In genomic region chr19:56918682-56919307, GRCh38 we compare ENCODE assay signal across 23 cellular contexts.
DNase-seq lines count a peak whose midpoint lies in the region; ATAC-seq, FAIRE-seq and TF ChIP-seq lines count a peak whose summit lies in the region.
"Had no signal": no experiment of that assay in that cellular context is flagged by ENCODE, and none has a peak within 500 bp of the region (broad histone marks: within the 10 kb centered on the region; RNA-seq: fewer than 3 reads in every experiment).

No MANE protein-coding gene starts in this region.

- no peak overlapping the region for H3K27ac Mint-ChIP-seq in WTC11
- H3K27ac Mint-ChIP-seq in activated CD8-positive, alpha-beta T cell treated with anti-CD3 and anti-CD28 coated beads, Interleukin-2, amount 10 ng/mL, durations not matched to agents 7 days and 5 days: no peak overlapping the region
- H3K27ac Mint-ChIP-seq: B cell; CD4-positive, alpha-beta T cell; CD8-positive, alpha-beta T cell had no signal

- H4K20me1 ChIP-seq in HepG2 (ENCODE audit: insufficient read depth, low read length): no peaks in the 10 kb centered on the region
- H4K20me1 ChIP-seq: BLaER1 treated with 17β-estradiol and CSF1 and Interleukin-3, amounts not matched to agents 10 nM and 100 nM had no signal

- in situ Hi-C loops in HepG2 (cut with HindIII; ENCODE audit: extremely low pct_ligation_motif_present, low pct_unique_long_range_greater_than_20kb): no loop called here

- H3K9me3 Mint-ChIP-seq in WTC11: peaks cover 67% of the 10 kb centered on the region
- peaks cover 31% of the 10 kb centered on the region for H3K9me3 Mint-ChIP-seq in activated CD8-positive, alpha-beta T cell treated with anti-CD3 and anti-CD28 coated beads, Interleukin-2, amount 10 ng/mL, durations not matched to agents 7 days and 5 days (ENCODE audit: insufficient read depth)

- H3K27ac ChIP-seq in HepG2 (ENCODE audit: extremely low read length, insufficient read depth, low read length): peak overlapping the region; percentile 70
- no peak overlapping the region for H3K27ac ChIP-seq in right lobe of liver
- peak overlapping the region; percentile 7 to 74 for H3K27ac ChIP-seq in ovary
- H3K27ac ChIP-seq: 22Rv1; A549; BLaER1 treated with 17β-estradiol and CSF1 and Interleukin-3, amounts not matched to agents 10 nM and 100 nM; C4-2B had no signal

- intact Hi-C loops in HepG2 (cut with micrococcal nuclease; ENCODE audit: unreplicated experiment) (loop anchor here (1.0 to 10.0 kb wide), 3 partner anchors 9 to 78 kb away; partner anchors contain the start of genes PEG3 and ZIM2), right lobe of liver (cut with DNase I) (no loop called here), ovary (cut with DNase I) (loop anchor here in 1 of 4 donors (10.0 kb wide), 1 partner anchor 64 kb away; no protein-coding TSS in a partner anchor)

- peak; percentile 82 for ATAC-seq in HepG2
- ATAC-seq in right lobe of liver: no peak
- no peak for ATAC-seq in WTC11
- ATAC-seq in activated CD8-positive, alpha-beta T cell treated with anti-CD3 and anti-CD28 coated beads, Interleukin-2, amount 10 ng/mL, durations not matched to agents 7 days and 5 days: no peak
- ATAC-seq in GM21381 (IDR thresholded peaks at IDR 0.05; ENCODE audit: unreplicated experiment): no peak
- ATAC-seq: A549; CD8-positive, alpha-beta T cell had no signal

- H3K4me3 ChIP-seq in HepG2 (replicated peaks in 1 of 3; ENCODE audit: insufficient read depth in 1 of 3, low read depth in 2 of 3, low read length in 3 of 3): peak overlapping the region in 2 of 3 experiments; percentile 20 to 24; a peak in 3 of 6 replicates
- no peak overlapping the region for H3K4me3 ChIP-seq in right lobe of liver
- H3K4me3 ChIP-seq in ovary: no peak overlapping the region
- H3K4me3 ChIP-seq: A549; BLaER1 treated with 17β-estradiol and CSF1 and Interleukin-3, amounts not matched to agents 10 nM and 100 nM had no signal

- H3K4me3 Mint-ChIP-seq in WTC11: no peak overlapping the region
- no peak overlapping the region for H3K4me3 Mint-ChIP-seq in activated CD8-positive, alpha-beta T cell treated with anti-CD3 and anti-CD28 coated beads, Interleukin-2, amount 10 ng/mL, durations not matched to agents 7 days and 5 days
- H3K4me3 Mint-ChIP-seq: B cell; CD4-positive, alpha-beta T cell; CD8-positive, alpha-beta T cell had no signal

- CTCF ChIA-PET in HepG2 (lab: Yijun Ruan, JAX; ENCODE audit: low intra/inter-chr PET ratio, low total read pairs) (interaction anchor here (1.1 kb wide), 1 partner anchor 82 kb away, joined by 3 read pairs; no protein-coding TSS in a partner anchor), WTC11 (lab: Charles Lee) (no interaction called here)
- CTCF ChIA-PET in activated CD8-positive, alpha-beta T cell treated with anti-CD3 and anti-CD28 coated beads, Interleukin-2, amount 10 ng/mL, durations not matched to agents 7 days and 5 days (lab: Charles Lee): no interaction called here

- TF ChIP-seq EP300 in HepG2 (IDR thresholded peaks at IDR 0.05; ENCODE audit: low read depth in 2 of 2, low read length in 2 of 2): peak in 1 of 2 experiments; percentile 97; a peak in 2 of 4 replicates
- peak; percentile 84; the same call in 1 of the 2 replicates for TF ChIP-seq EP300 in HepG2 (CRISPR knock-in tag; IDR thresholded peaks at IDR 0.05; ENCODE audit: borderline replicate concordance)
- no peak for TF ChIP-seq EP300 in ovary (IDR thresholded peaks at IDR 0.05)

- no peak for TF ChIP-seq POLR2A in HepG2 (IDR thresholded peaks at IDR 0.05; ENCODE audit: insufficient read depth in 1 of 2, low read depth in 2 of 2, low read length in 2 of 2)
- TF ChIP-seq POLR2A in right lobe of liver (IDR thresholded peaks at IDR 0.05): no peak
- no peak for TF ChIP-seq POLR2A in ovary (IDR thresholded peaks at IDR 0.05)

- 12% methylated on average over 7 of the region's 7 CpGs for WGBS in HepG2 (ENCODE audit: low lambda C conversion rate)
- WGBS in right lobe of liver (ENCODE audit: insufficient coverage, low coverage, low lambda C conversion rate, missing lambda C conversion rate): 21% methylated on average over 6 of the region's 7 CpGs
- WGBS in ovary, 3 donors: 34 to 46% (median 36%) methylated on average over 7 of the region's 7 CpGs

- H3K4me1 Mint-ChIP-seq in WTC11: no peaks in the 10 kb centered on the region
- no peaks in the 10 kb centered on the region for H3K4me1 Mint-ChIP-seq in activated CD8-positive, alpha-beta T cell treated with anti-CD3 and anti-CD28 coated beads, Interleukin-2, amount 10 ng/mL, durations not matched to agents 7 days and 5 days (ENCODE audit: low read depth)
- H3K4me1 Mint-ChIP-seq: B cell had no signal

- H3K27me3 Mint-ChIP-seq in WTC11 (ENCODE audit: low read depth): peaks cover 4% of the 10 kb centered on the region; the same call in 1 of the 2 replicates
- H3K27me3 Mint-ChIP-seq in activated CD8-positive, alpha-beta T cell treated with anti-CD3 and anti-CD28 coated beads, Interleukin-2, amount 10 ng/mL, durations not matched to agents 7 days and 5 days (ENCODE audit: low read depth): no peaks in the 10 kb centered on the region
- H3K27me3 Mint-ChIP-seq: B cell; CD4-positive, alpha-beta T cell had no signal

- peak overlapping the region; percentile 46 for H3K4me2 ChIP-seq in HepG2 (ENCODE audit: low read depth, low read length)
- H3K4me2 ChIP-seq: A549; BLaER1 treated with 17β-estradiol and CSF1 and Interleukin-3, amounts not matched to agents 10 nM and 100 nM had no signal

- no peak overlapping the region for H2AFZ ChIP-seq in HepG2 (ENCODE audit: low read length)

- H3K9me3 ChIP-seq in HepG2 (ENCODE audit: low read length): peaks cover 9% of the 10 kb centered on the region; the same call in 1 of the 2 replicates
- H3K9me3 ChIP-seq in right lobe of liver: no peaks in the 10 kb centered on the region
- H3K9me3 ChIP-seq in ovary: peaks cover 0 to 2% of the 10 kb centered on the region in 2 donors

- TF ChIP-seq RAD21 in HepG2 (CRISPR knock-in tag; IDR thresholded peaks at IDR 0.05): no peak

- POLR2A ChIA-PET in HepG2 (lab: Yijun Ruan, JAX): interaction anchor here (0.9 to 3.4 kb wide), 7 partner anchors 9 to 56 kb away, joined by 3 to 16 read pairs (median 5); no protein-coding TSS in a partner anchor
- POLR2A ChIA-PET in WTC11 (lab: Charles Lee): no interaction called here
- POLR2A ChIA-PET in activated CD8-positive, alpha-beta T cell treated with anti-CD3 and anti-CD28 coated beads, Interleukin-2, amount 10 ng/mL, durations not matched to agents 7 days and 5 days (lab: Charles Lee): no interaction called here

- peak; percentile 72 for FAIRE-seq in HepG2 (lab: Jason Lieb, UNC)
- FAIRE-seq: D721Med, G401.6, GM12891, GM19239 had no signal

- DNase-seq in HepG2 (ENCODE audit: low spot score) (peak; percentile 90), right lobe of liver (no peak), WTC11 (ENCODE audit: low spot score) (no peak), ovary (no peak), NCI-H187 treated with DMSO at 0.1 percent for 48 hours (lab: John Stamatoyannopoulos, UW) (no peak)
- DNase-seq in activated CD8-positive, alpha-beta T cell treated with anti-CD3 and anti-CD28 coated beads, Interleukin-2, amount 10 ng/mL, durations not matched to agents 7 days and 5 days: no peak
- DNase-seq: AML-193; Caco-2; Calu3; CD4-positive, alpha-beta T cell; CD8-positive, alpha-beta T cell; DMS79 treated with DMSO at 0.1 percent for 48 hours; GF-D8 had no signal

- no TSS peak for BruUV-seq in HepG2 (replicated peaks; lab: Mats Ljungman, UMichigan)

- H3K36me3 ChIP-seq in HepG2 (replicated peaks in 1 of 2; ENCODE audit: control insufficient read depth in 1 of 2, insufficient read depth in 2 of 2, low read length in 2 of 2) (no peaks in the 10 kb centered on the region), right lobe of liver (no peaks in the 10 kb centered on the region), ovary (no peaks in the 10 kb centered on the region)
- H3K36me3 ChIP-seq: BLaER1 treated with 17β-estradiol and CSF1 and Interleukin-3, amounts not matched to agents 10 nM and 100 nM had no signal

- H3K27me3 ChIP-seq in HepG2 (ENCODE audit: control insufficient read depth in 1 of 2, insufficient read depth in 2 of 2, low read length in 2 of 2) (no peaks in the 10 kb centered on the region), right lobe of liver (no peaks in the 10 kb centered on the region), ovary (no peaks in the 10 kb centered on the region)
- H3K27me3 ChIP-seq: BLaER1 treated with 17β-estradiol and CSF1 and Interleukin-3, amounts not matched to agents 10 nM and 100 nM had no signal

- H3K9ac ChIP-seq in HepG2 (ENCODE audit: insufficient read depth, low read depth, low read length): peak overlapping the region; percentile 60
- H3K9ac ChIP-seq: BLaER1 treated with 17β-estradiol and CSF1 and Interleukin-3, amounts not matched to agents 10 nM and 100 nM had no signal

- H3K4me1 ChIP-seq in HepG2 (ENCODE audit: insufficient read depth, low read length): peaks cover 49% of the 10 kb centered on the region
- no peaks in the 10 kb centered on the region for H3K4me1 ChIP-seq in right lobe of liver
- peaks cover 9% of the 10 kb centered on the region for H3K4me1 ChIP-seq in ovary (ENCODE audit: insufficient read depth)
- H3K4me1 ChIP-seq: A549; BLaER1 treated with 17β-estradiol and CSF1 and Interleukin-3, amounts not matched to agents 10 nM and 100 nM; Caco-2 had no signal

- TF ChIP-seq CTCF in HepG2 (CRISPR knock-in tag; IDR thresholded peaks at IDR 0.05) (no peak), right lobe of liver (IDR thresholded peaks at IDR 0.05) (no peak), WTC11 (IDR thresholded peaks at IDR 0.05) (no peak), ovary (IDR thresholded peaks at IDR 0.05) (no peak)

- H3K36me3 Mint-ChIP-seq in WTC11: peaks cover 63% of the 10 kb centered on the region
- H3K36me3 Mint-ChIP-seq in activated CD8-positive, alpha-beta T cell treated with anti-CD3 and anti-CD28 coated beads, Interleukin-2, amount 10 ng/mL, durations not matched to agents 7 days and 5 days (ENCODE audit: low read depth): no peaks in the 10 kb centered on the region
- H3K36me3 Mint-ChIP-seq: CD8-positive, alpha-beta T cell had no signal

- H3K79me2 ChIP-seq in HepG2 (ENCODE audit: insufficient read depth, low read length): peaks cover 5% of the 10 kb centered on the region

TF ChIP-seq in HepG2, 621 proteins besides CTCF, POLR2A, EP300 and RAD21 (continues in another document):
- TF ChIP-seq HHEX (CRISPR knock-in tag; IDR thresholded peaks at IDR 0.05) (peak; percentile 65; the same call in 1 of the 2 replicates), FOXA1 (IDR thresholded peaks at IDR 0.05) (peak; percentile 37; the same call in 1 of the 2 replicates), FOXA1 (CRISPR knock-in tag; IDR thresholded peaks at IDR 0.05) (peak; percentile 93)

TF ChIP-seq in WTC11, 78 proteins besides CTCF, POLR2A, EP300 and RAD21:
- TF ChIP-seq GABPB1 (CRISPR knock-in tag; IDR thresholded peaks at IDR 0.05) (peak; percentile 82), CREB1 (CRISPR knock-in tag; IDR thresholded peaks at IDR 0.05) (no peak)

Comparison
In these comparisons a context has a peak if more than half of its experiments do, and no peak if none do; other contexts are left out.
1. H3K27ac ChIP-seq: peak in HepG2 (single experiment) and ovary (2 of 2); none in right lobe of liver (0 of 3).
2. H3K4me3 ChIP-seq: peak in HepG2 (2 of 3); none in right lobe of liver (0 of 3) and ovary (single experiment).
3. Of the 50 proteins assayed by ChIP-seq in both HepG2 and WTC11: peak only in HepG2: ATF2, CBFB, E2F1, ELF4, FOXJ3, FOXK1 and 8 more; only in WTC11: none; in both: GABPB1; in neither: 31; mixed calls (peak in some experiments, not most) for 4.